ENCODE assay signal across 27 cellular contexts in the genomic region with DNA sequence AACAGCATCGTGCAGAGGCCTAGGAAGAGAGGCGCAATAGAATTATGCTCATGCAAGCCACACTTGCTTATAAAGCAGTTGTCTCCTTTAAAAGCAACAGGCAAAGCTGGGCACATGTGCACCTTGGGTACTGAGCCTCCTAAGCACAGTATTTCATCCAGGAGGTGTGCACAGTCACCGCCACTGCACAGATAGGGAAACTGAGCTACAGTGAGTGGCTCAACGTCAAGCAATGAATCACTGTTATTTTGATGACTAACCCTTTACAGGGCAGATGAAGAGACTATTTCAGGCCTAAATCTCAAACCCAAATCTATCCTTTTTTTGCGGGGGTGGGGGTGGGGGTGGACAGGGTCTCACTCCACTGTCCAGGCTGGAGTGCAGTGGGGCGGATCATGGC.
"Had no signal": no experiment of that assay in that cellular context is flagged by ENCODE, and none has a peak within 500 bp of the region (broad histone marks: within the 10 kb centered on the region; RNA-seq: fewer than 3 reads in every experiment).

No MANE protein-coding gene starts in this region.

- H3K4me1 Mint-ChIP-seq: endodermal cell; mesothelial cell of epicardium; neural progenitor cell; stimulated activated memory B cell treated with anti-CD40 and anti-IgM and Interleukin-4, amounts not matched to agents 10 μg/mL and 1 μg/mL and 100 μg/mL, for 72 hours had no signal

- H3K27me3 Mint-ChIP-seq: activated CD4-positive, alpha-beta memory T cell treated with anti-CD3 and anti-CD28 coated beads, Interleukin-2, amount 10 ng/mL, durations not matched to agents 7 days and 5 days; activated CD4-positive, alpha-beta T cell treated with anti-CD3 and anti-CD28 coated beads, Interleukin-2, amount 10 ng/mL, durations not matched to agents 24 days and 14 days; activated CD8-positive, alpha-beta memory T cell treated with anti-CD3 and anti-CD28 coated beads, Interleukin-2, amount 10 ng/mL, durations not matched to agents 7 days and 5 days; activated naive CD8-positive, alpha-beta T cell; naive thymus-derived CD8-positive, alpha-beta T cell; progenitor cell of endocrine pancreas; stimulated activated memory B cell treated with anti-CD40 and anti-IgM and Interleukin-4, amounts not matched to agents 10 μg/mL and 1 μg/mL and 100 μg/mL, for 72 hours; type B pancreatic cell had no signal

- DNase-seq: activated CD4-positive, alpha-beta memory T cell treated with anti-CD3 and anti-CD28 coated beads, Interleukin-2, amount 10 ng/mL, durations not matched to agents 7 days and 5 days; activated CD4-positive, alpha-beta T cell treated with anti-CD3 and anti-CD28 coated beads, Interleukin-2, amount 10 ng/mL, durations not matched to agents 24 days and 14 days; activated CD8-positive, alpha-beta memory T cell treated with anti-CD3 and anti-CD28 coated beads, Interleukin-2, amount 10 ng/mL, durations not matched to agents 7 days and 5 days; activated naive CD4-positive, alpha-beta T cell; activated T-cell treated with anti-CD3 and anti-CD28 coated beads for 4 hours; adrenal gland; cerebellar nuclear complex; cortex of kidney; endodermal cell; foreskin keratinocyte; kidney glomerular epithelial cell; left lung; naive thymus-derived CD8-positive, alpha-beta T cell; retina; sigmoid colon; stimulated activated CD4-positive, alpha-beta T cell treated with anti-CD3 and anti-CD28 coated beads, Interleukin-15, amount 100 ng/mL, for 24 hours had no signal

- H3K27ac Mint-ChIP-seq: activated CD4-positive, alpha-beta memory T cell treated with anti-CD3 and anti-CD28 coated beads, Interleukin-2, amount 10 ng/mL, durations not matched to agents 7 days and 5 days; activated CD4-positive, alpha-beta T cell treated with anti-CD3 and anti-CD28 coated beads, Interleukin-2, amount 10 ng/mL, durations not matched to agents 24 days and 14 days; activated CD8-positive, alpha-beta memory T cell treated with anti-CD3 and anti-CD28 coated beads, Interleukin-2, amount 10 ng/mL, durations not matched to agents 7 days and 5 days; activated naive CD8-positive, alpha-beta T cell; endodermal cell; mesothelial cell of epicardium; naive thymus-derived CD8-positive, alpha-beta T cell; neural progenitor cell; progenitor cell of endocrine pancreas; stimulated activated memory B cell treated with anti-CD40 and anti-IgM and Interleukin-4, amounts not matched to agents 10 μg/mL and 1 μg/mL and 100 μg/mL, for 72 hours; T-helper 1 cell treated with Interleukin-12 subunit alpha and Interleukin-12 subunit beta and Interleukin-4 antibody, amounts not matched to agents 30 μg/mL and 1 μg/mL, for 36 hours; type B pancreatic cell had no signal

- H3K4me3 ChIP-seq: adrenal gland, left lung, neural progenitor cell, sigmoid colon, smooth muscle cell, thoracic aorta had no signal

- ATAC-seq: activated CD4-positive, CD25-positive, alpha-beta regulatory T cell treated with anti-CD3 and anti-CD28 coated beads, Interleukin-2, amount 50 U/mL, for 24 hours; activated CD8-positive, alpha-beta memory T cell treated with anti-CD3 and anti-CD28 coated beads, Interleukin-2, amount 10 ng/mL, durations not matched to agents 7 days and 5 days; foreskin keratinocyte; left lung; naive thymus-derived CD8-positive, alpha-beta T cell; stimulated activated memory B cell treated with anti-CD40 and anti-IgM and Interleukin-4, amounts not matched to agents 10 μg/mL and 1 μg/mL and 100 μg/mL, for 72 hours had no signal

- H3K4me3 Mint-ChIP-seq: activated CD4-positive, alpha-beta memory T cell treated with anti-CD3 and anti-CD28 coated beads, Interleukin-2, amount 10 ng/mL, durations not matched to agents 7 days and 5 days; activated CD4-positive, alpha-beta T cell treated with anti-CD3 and anti-CD28 coated beads, Interleukin-2, amount 10 ng/mL, durations not matched to agents 24 days and 14 days; activated CD8-positive, alpha-beta memory T cell treated with anti-CD3 and anti-CD28 coated beads, Interleukin-2, amount 10 ng/mL, durations not matched to agents 7 days and 5 days; activated naive CD8-positive, alpha-beta T cell; activated T-helper 1 cell treated with anti-CD3 and anti-CD28 coated beads, Interleukin-12 subunit alpha, Interleukin-12 subunit beta, Interleukin-2, Interleukin-4 antibody, amounts not matched to agents 30 ng/mL and 10 ng/mL and 1 ng/mL, durations not matched to agents 14 hours and 24 hours and 36 hours; endodermal cell; mesothelial cell of epicardium; naive thymus-derived CD8-positive, alpha-beta T cell; neural progenitor cell; stimulated activated memory B cell treated with anti-CD40 and anti-IgM and Interleukin-4, amounts not matched to agents 10 μg/mL and 1 μg/mL and 100 μg/mL, for 72 hours; T-helper 1 cell treated with Interleukin-12 subunit alpha and Interleukin-12 subunit beta and Interleukin-4 antibody, amounts not matched to agents 30 μg/mL and 1 μg/mL, for 36 hours; type B pancreatic cell had no signal

- H3K27me3 ChIP-seq: adrenal gland, foreskin keratinocyte, left lung, neural progenitor cell, sigmoid colon had no signal
